9 cellular contexts compared by ENCODE assay signal in the genomic region with DNA sequence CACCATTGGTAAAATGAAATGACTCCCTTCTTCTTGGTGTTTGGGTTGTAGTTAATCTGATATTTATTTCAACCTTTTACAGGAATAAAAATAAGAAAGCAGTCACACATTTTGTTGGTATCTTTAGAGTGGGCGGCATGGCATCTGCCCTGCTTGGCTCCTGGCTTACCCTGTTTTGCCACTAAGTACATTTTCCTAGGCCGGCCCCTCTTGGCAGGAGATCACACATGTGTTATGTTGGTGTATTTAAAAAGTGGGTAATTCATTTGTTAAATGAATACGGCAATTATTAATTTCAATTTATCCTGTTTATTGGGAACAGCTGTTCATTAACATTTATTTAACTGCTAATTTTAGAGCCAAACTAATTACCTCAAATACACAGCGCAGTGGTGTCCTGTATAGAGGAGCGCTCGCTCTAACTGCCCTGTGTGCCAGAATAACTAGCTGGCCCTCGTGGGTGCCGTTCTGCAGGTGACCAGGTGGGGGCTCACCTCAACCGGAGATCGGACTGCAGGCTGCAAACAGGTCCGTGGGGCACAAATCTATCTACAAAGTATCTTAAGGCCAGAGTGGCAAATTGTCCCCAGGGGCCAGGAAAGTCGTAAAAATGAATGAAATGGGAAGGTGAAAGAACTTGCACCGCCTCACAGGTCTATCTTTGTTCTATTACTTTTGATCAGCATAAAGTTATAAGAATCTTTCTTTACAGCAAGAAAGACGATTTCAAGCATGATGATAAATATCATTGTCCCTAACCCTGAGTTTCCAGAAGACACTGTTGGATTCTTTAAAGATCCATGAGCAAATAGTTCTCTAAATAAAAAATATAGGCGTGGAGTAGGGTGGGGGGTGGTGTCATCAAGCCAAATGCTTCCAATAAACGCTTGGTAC. TPM values are rescaled to one million over a fixed set of nuclear protein-coding genes. Genes with fewer than 3 reads are reported as not detected.
A peak's percentile ranks its signal among the peaks of the same experiment; 100 is the strongest.
DNase-seq lines count a peak whose midpoint lies in the region; ATAC-seq and TF ChIP-seq lines count a peak whose summit lies in the region.
"Had no signal": no experiment of that assay in that cellular context is flagged by ENCODE, and none has a peak within 500 bp of the region (broad histone marks: within the 10 kb centered on the region; RNA-seq: fewer than 3 reads in every experiment).

No MANE protein-coding gene starts in this region.

- CTCF ChIA-PET in CD8-positive, alpha-beta memory T cell (lab: Charles Lee): interaction anchor here (0.8 to 3.5 kb wide), 12 partner anchors 9 to 646 kb away, joined by 3 to 48 read pairs (median 5); no protein-coding TSS in a partner anchor
- CTCF ChIA-PET in activated CD8-positive, alpha-beta T cell treated with anti-CD3 and anti-CD28 coated beads for 36 hours (lab: Charles Lee): interaction anchor here (0.6 to 4.1 kb wide), 33 partner anchors 9 to 649 kb away, joined by 3 to 58 read pairs (median 4); no protein-coding TSS in a partner anchor

- no peak overlapping the region for H3K4me3 ChIP-seq in CD8-positive, alpha-beta memory T cell (ENCODE audit: low read length)
- H3K4me3 ChIP-seq in effector memory CD4-positive, alpha-beta T cell (ENCODE audit: insufficient read depth, low read depth, low read length, poor library complexity, severe bottlenecking): no peak overlapping the region

- H3K27me3 ChIP-seq in CD8-positive, alpha-beta memory T cell (ENCODE audit: insufficient read depth, low read length, poor library complexity, severe bottlenecking): no peaks in the 10 kb centered on the region
- H3K27me3 ChIP-seq in effector memory CD4-positive, alpha-beta T cell (replicated peaks; ENCODE audit: control insufficient read depth, insufficient read depth, low read length, poor library complexity, severe bottlenecking): no peaks in the 10 kb centered on the region

- peak; percentile 93 for TF ChIP-seq CTCF in activated CD8-positive, alpha-beta T cell treated with anti-CD3 and anti-CD28 coated beads for 36 hours (IDR thresholded peaks at IDR 0.05)

- intact Hi-C loops in activated CD8-positive, alpha-beta T cell treated with anti-CD3 and anti-CD28 coated beads for 36 hours (cut with micrococcal nuclease): loop anchor here (5.0 kb wide), 1 partner anchor 425 kb away; no protein-coding TSS in a partner anchor

- H3K4me1 ChIP-seq in CD8-positive, alpha-beta memory T cell (ENCODE audit: insufficient read depth, low read length): no peaks in the 10 kb centered on the region
- no peaks in the 10 kb centered on the region for H3K4me1 ChIP-seq in effector memory CD4-positive, alpha-beta T cell (ENCODE audit: control insufficient read depth, insufficient read depth, low read length, poor library complexity, severe bottlenecking)

- H3K36me3 ChIP-seq in CD8-positive, alpha-beta memory T cell (ENCODE audit: insufficient read depth, low read length): no peaks in the 10 kb centered on the region
- H3K36me3 ChIP-seq in effector memory CD4-positive, alpha-beta T cell (ENCODE audit: control insufficient read depth, insufficient read depth, low read length): no peaks in the 10 kb centered on the region

- no peak overlapping the region for H3K27ac ChIP-seq in CD8-positive, alpha-beta memory T cell (ENCODE audit: low read depth, low read length)
- no peak overlapping the region for H3K27ac ChIP-seq in effector memory CD4-positive, alpha-beta T cell (ENCODE audit: insufficient read depth, low read length, poor library complexity, severe bottlenecking)

- no peaks in the 10 kb centered on the region for H3K27me3 Mint-ChIP-seq in CD8-positive, alpha-beta memory T cell
- peaks cover 1% of the 10 kb centered on the region for H3K27me3 Mint-ChIP-seq in activated CD8-positive, alpha-beta T cell treated with anti-CD3 and anti-CD28 coated beads for 36 hours

- DNase-seq in CD8-positive, alpha-beta memory T cell: peak; percentile 48 to 73 (median 52)
- DNase-seq in NCI-H526 treated with DMSO at 0.1 percent for 48 hours (lab: John Stamatoyannopoulos, UW): peak; percentile 13
- peak; percentile 83 for DNase-seq in activated CD8-positive, alpha-beta T cell treated with anti-CD3 and anti-CD28 coated beads for 36 hours
- DNase-seq in effector memory CD4-positive, alpha-beta T cell: peak; percentile 24 to 52 (median 38)
- DNase-seq in mucosa of gallbladder (ENCODE audit: low spot score): peak; percentile 74
- peak; percentile 42 for DNase-seq in stimulated activated CD8-positive, alpha-beta memory T cell treated with anti-CD3 and anti-CD28 coated beads, Interleukin-7, amount 100 ng/mL, for 24 hours (ENCODE audit: low read depth)

- POLR2A ChIA-PET in CD8-positive, alpha-beta memory T cell (lab: Charles Lee): no interaction called here
- POLR2A ChIA-PET in activated CD8-positive, alpha-beta T cell treated with anti-CD3 and anti-CD28 coated beads for 36 hours (lab: Charles Lee): no interaction called here

- H3K36me3 Mint-ChIP-seq in CD8-positive, alpha-beta memory T cell: no peaks in the 10 kb centered on the region
- H3K36me3 Mint-ChIP-seq in activated CD8-positive, alpha-beta T cell treated with anti-CD3 and anti-CD28 coated beads for 36 hours (ENCODE audit: low read depth): no peaks in the 10 kb centered on the region

- H3K9me3 Mint-ChIP-seq in CD8-positive, alpha-beta memory T cell: no peaks in the 10 kb centered on the region
- no peaks in the 10 kb centered on the region for H3K9me3 Mint-ChIP-seq in activated CD8-positive, alpha-beta T cell treated with anti-CD3 and anti-CD28 coated beads for 36 hours

- no peaks in the 10 kb centered on the region for H3K9me3 ChIP-seq in CD8-positive, alpha-beta memory T cell (ENCODE audit: low read length)
- no peaks in the 10 kb centered on the region for H3K9me3 ChIP-seq in effector memory CD4-positive, alpha-beta T cell (ENCODE audit: control insufficient read depth, low read length)

- H3K4me3 Mint-ChIP-seq in CD8-positive, alpha-beta memory T cell: no peak overlapping the region
- no peak overlapping the region for H3K4me3 Mint-ChIP-seq in activated CD8-positive, alpha-beta T cell treated with anti-CD3 and anti-CD28 coated beads for 36 hours

- peak; percentile 99 for ATAC-seq in GM19372 (IDR thresholded peaks at IDR 0.05; ENCODE audit: low read depth, unreplicated experiment)
- peak; percentile 98 for ATAC-seq in HG03432 (IDR thresholded peaks at IDR 0.05; ENCODE audit: unreplicated experiment)
- peak; percentile 98 for ATAC-seq in activated CD8-positive, alpha-beta T cell treated with anti-CD3 and anti-CD28 coated beads for 36 hours

- peaks cover 0 to 2% (median 0%) of the 10 kb centered on the region in 3 donors for H3K4me1 Mint-ChIP-seq in CD8-positive, alpha-beta memory T cell
- no peaks in the 10 kb centered on the region for H3K4me1 Mint-ChIP-seq in activated CD8-positive, alpha-beta T cell treated with anti-CD3 and anti-CD28 coated beads for 36 hours (ENCODE audit: low read depth)

- no peak overlapping the region for H3K27ac Mint-ChIP-seq in CD8-positive, alpha-beta memory T cell
- no peak overlapping the region for H3K27ac Mint-ChIP-seq in activated CD8-positive, alpha-beta T cell treated with anti-CD3 and anti-CD28 coated beads for 36 hours

RNA-seq across cellular contexts. Expression of gene GPR151, which starts 26.2 kb away (rescaled TPM):
- not detected for total RNA-seq in CD8-positive, alpha-beta memory T cell
- not detected for polyA plus RNA-seq in CD8-positive, alpha-beta memory T cell
- total RNA-seq in activated CD8-positive, alpha-beta T cell treated with anti-CD3 and anti-CD28 coated beads for 36 hours: not detected
- not detected for total RNA-seq in mucosa of gallbladder
- total RNA-seq: T-helper 1 cell treated with Interleukin-12 subunit alpha and Interleukin-12 subunit beta and Interleukin-4 antibody, amounts not matched to agents 30 ng/mL and 1 ng/mL, for 36 hours had no signal

Comparison
In these comparisons a context has a peak if more than half of its experiments do, and no peak if none do; other contexts are left out.
1. DNase-seq: peak in every context shown above with its lines; median percentile 83 in activated CD8-positive, alpha-beta T cell treated with anti-CD3 and anti-CD28 coated beads for 36 hours; 74 in mucosa of gallbladder; 52 in CD8-positive, alpha-beta memory T cell; 42 in stimulated activated CD8-positive, alpha-beta memory T cell treated with anti-CD3 and anti-CD28 coated beads, Interleukin-7, amount 100 ng/mL, for 24 hours; 38 in effector memory CD4-positive, alpha-beta T cell; 13 in NCI-H526 treated with DMSO at 0.1 percent for 48 hours.